9 cellular contexts compared by ENCODE assay signal in genomic region chr12:88539893-88540292, GRCh38.
"Had no signal": no experiment of that assay in that cellular context is flagged by ENCODE, and none has a peak within 500 bp of the region (broad histone marks: within the 10 kb centered on the region; RNA-seq: fewer than 3 reads in every experiment).

No MANE protein-coding gene starts in this region.

- H3K27ac ChIP-seq: GM23248, HL-60, KMS-11 had no signal

- H3K9ac ChIP-seq: GM23248, KMS-11 had no signal

- H3K4me2 ChIP-seq: KMS-11 had no signal

- H3K4me3 ChIP-seq: GM23248, HAP-1 had no signal

- H3K9me3 ChIP-seq: HAP-1 had no signal

- H2AFZ ChIP-seq: GM23248 had no signal

- DNase-seq: GM23248, GOT3, H7, IMR-90, Karpas-422, KBM-7 had no signal
